ENCODE assay signal across 12 cellular contexts in genomic region chr15:55255714-55256113, GRCh38. TPM values are rescaled to one million over a fixed set of nuclear protein-coding genes. Genes with fewer than 3 reads are reported as not detected.
DNase-seq lines count a peak whose midpoint lies in the region; ATAC-seq and TF ChIP-seq lines count a peak whose summit lies in the region.
"Had no signal": no experiment of that assay in that cellular context is flagged by ENCODE, and none has a peak within 500 bp of the region (broad histone marks: within the 10 kb centered on the region; RNA-seq: fewer than 3 reads in every experiment).

No MANE protein-coding gene starts in this region.

- TF ChIP-seq CTCF in prostate gland (IDR thresholded peaks at IDR 0.05): no peak
- no peak for TF ChIP-seq CTCF in esophagus muscularis mucosa (IDR thresholded peaks at IDR 0.05)

- intact Hi-C loops in prostate gland (cut with DNase I) (no loop called here), esophagus muscularis mucosa (cut with DNase I) (no loop called here)

- peak overlapping the region; percentile 94 for H3K27ac Mint-ChIP-seq in activated T-cell treated with anti-CD3 and anti-CD28 coated beads, Interleukin-2, amount 50 U/mL, for 24 hours
- H3K27ac Mint-ChIP-seq in activated T-helper 17 cell treated with anti-CD3 and anti-CD28 coated beads, Interleukin-2, amount 50 U/mL, for 72 hours: peak overlapping the region; percentile 61

- H3K4me3 ChIP-seq in prostate gland (no peak overlapping the region), esophagus muscularis mucosa (peak overlapping the region in 1 of 4 donors; percentile 18)
- H3K4me3 ChIP-seq: sigmoid colon, suprapubic skin had no signal

- H3K9me3 ChIP-seq in prostate gland (no peaks in the 10 kb centered on the region), esophagus muscularis mucosa (no peaks in the 10 kb centered on the region)
- H3K9me3 ChIP-seq: sigmoid colon, suprapubic skin had no signal

- H3K27me3 ChIP-seq in prostate gland (replicated peaks; ENCODE audit: insufficient read depth): no peaks in the 10 kb centered on the region
- H3K27me3 ChIP-seq in esophagus muscularis mucosa: no peaks in the 10 kb centered on the region
- H3K27me3 ChIP-seq: sigmoid colon, suprapubic skin had no signal

- H3K4me1 Mint-ChIP-seq in activated T-cell treated with anti-CD3 and anti-CD28 coated beads, Interleukin-2, amount 50 U/mL, for 24 hours (ENCODE audit: low read depth): peaks cover 82% of the 10 kb centered on the region
- peaks cover 65% of the 10 kb centered on the region for H3K4me1 Mint-ChIP-seq in activated T-helper 17 cell treated with anti-CD3 and anti-CD28 coated beads, Interleukin-2, amount 50 U/mL, for 72 hours

- H3K36me3 ChIP-seq in prostate gland (no peaks in the 10 kb centered on the region), esophagus muscularis mucosa (no peaks in the 10 kb centered on the region)
- H3K36me3 ChIP-seq: sigmoid colon, suprapubic skin had no signal

- H3K27ac ChIP-seq in prostate gland (peak overlapping the region; percentile 70 to 80), esophagus muscularis mucosa (replicated peaks in 1 of 4) (no peak overlapping the region)
- H3K27ac ChIP-seq: sigmoid colon, suprapubic skin had no signal

- peak overlapping the region; percentile 70 for H3K4me3 Mint-ChIP-seq in activated T-cell treated with anti-CD3 and anti-CD28 coated beads, Interleukin-2, amount 50 U/mL, for 24 hours
- peak overlapping the region; percentile 78 for H3K4me3 Mint-ChIP-seq in activated T-helper 17 cell treated with anti-CD3 and anti-CD28 coated beads, Interleukin-2, amount 50 U/mL, for 72 hours

- WGBS in prostate gland: 43% methylated on average over 5 of the region's 5 CpGs
- 70% methylated on average over 5 of the region's 5 CpGs for WGBS in esophagus muscularis mucosa

- no peaks in the 10 kb centered on the region for H3K27me3 Mint-ChIP-seq in activated T-cell treated with anti-CD3 and anti-CD28 coated beads, Interleukin-2, amount 50 U/mL, for 24 hours
- H3K27me3 Mint-ChIP-seq in activated T-helper 17 cell treated with anti-CD3 and anti-CD28 coated beads, Interleukin-2, amount 50 U/mL, for 72 hours: no peaks in the 10 kb centered on the region

- TF ChIP-seq POLR2A in prostate gland (IDR thresholded peaks at IDR 0.05) (no peak), esophagus muscularis mucosa (IDR thresholded peaks at IDR 0.05; ENCODE audit: low read depth) (no peak)

- ATAC-seq in HG02759 (IDR thresholded peaks at IDR 0.05; ENCODE audit: unreplicated experiment) (peak; percentile 52), HG03025 (IDR thresholded peaks at IDR 0.05; ENCODE audit: low FRiP score, unreplicated experiment) (no peak)
- no peak for ATAC-seq in activated T-helper 17 cell treated with anti-CD3 and anti-CD28 coated beads, Interleukin-2, amount 50 U/mL, for 72 hours (replicated peaks)

- H3K9me3 Mint-ChIP-seq in activated T-cell treated with anti-CD3 and anti-CD28 coated beads, Interleukin-2, amount 50 U/mL, for 24 hours: no peaks in the 10 kb centered on the region
- H3K9me3 Mint-ChIP-seq in activated T-helper 17 cell treated with anti-CD3 and anti-CD28 coated beads, Interleukin-2, amount 50 U/mL, for 72 hours: peaks cover 4% of the 10 kb centered on the region

- H3K36me3 Mint-ChIP-seq in activated T-cell treated with anti-CD3 and anti-CD28 coated beads, Interleukin-2, amount 50 U/mL, for 24 hours (ENCODE audit: low read depth): peaks cover 83% of the 10 kb centered on the region
- peaks cover 89% of the 10 kb centered on the region for H3K36me3 Mint-ChIP-seq in activated T-helper 17 cell treated with anti-CD3 and anti-CD28 coated beads, Interleukin-2, amount 50 U/mL, for 72 hours (ENCODE audit: low read depth)

- TF ChIP-seq EP300 in esophagus muscularis mucosa (IDR thresholded peaks at IDR 0.05): no peak

- H3K4me1 ChIP-seq in prostate gland (replicated peaks): peaks cover 8% of the 10 kb centered on the region
- peaks cover 0 to 19% (median 7%) of the 10 kb centered on the region in 4 donors for H3K4me1 ChIP-seq in esophagus muscularis mucosa

- no peak for DNase-seq in activated T-cell treated with anti-CD3 and anti-CD28 coated beads, Interleukin-2, amount 50 U/mL, for 24 hours
- no peak for DNase-seq in activated T-cell treated with anti-CD3 and anti-CD28 coated beads for 4 hours
- no peak for DNase-seq in prostate gland (ENCODE audit: low spot score)
- no peak for DNase-seq in esophagus muscularis mucosa (ENCODE audit: extremely low spot score)
- DNase-seq in NCI-H2107 treated with DMSO at 0.1 percent for 48 hours (lab: John Stamatoyannopoulos, UW; ENCODE audit: unreplicated experiment): no peak
- DNase-seq: hippocampal formation, KBM-7, sigmoid colon had no signal

RNA-seq across cellular contexts. Expression of gene RAB27A, which starts 33.9 kb away (rescaled TPM):
- 100 to 1,000 TPM in 1 of 2 donors, 10 to 100 TPM in 1; 99.2 to 138 TPM for total RNA-seq in activated T-helper 17 cell treated with anti-CD3 and anti-CD28 coated beads, Interleukin-2, amount 50 U/mL, for 72 hours
- total RNA-seq in prostate gland (10 to 100 TPM; 27.6 to 50.6 TPM), esophagus muscularis mucosa (10 to 100 TPM; 15.8 to 22.0 (median 19.8) TPM)

RNA-seq across cellular contexts. Expression of gene RSL24D1, which starts 59.0 kb away (rescaled TPM):
- total RNA-seq in activated T-helper 17 cell treated with anti-CD3 and anti-CD28 coated beads, Interleukin-2, amount 50 U/mL, for 72 hours: 100 to 1,000 TPM; 107 to 111 TPM
- total RNA-seq in prostate gland: 10 to 100 TPM; 51.5 to 64.0 TPM
- 10 to 100 TPM; 49.8 to 92.4 (median 75.5) TPM for total RNA-seq in esophagus muscularis mucosa

Comparison
In these comparisons a context has a peak if more than half of its experiments do, and no peak if none do; other contexts are left out.
1. H3K27ac ChIP-seq: peak in prostate gland (2 of 2); none in esophagus muscularis mucosa (0 of 4).